ENCODE assay signal across 25 cellular contexts in the genomic region with DNA sequence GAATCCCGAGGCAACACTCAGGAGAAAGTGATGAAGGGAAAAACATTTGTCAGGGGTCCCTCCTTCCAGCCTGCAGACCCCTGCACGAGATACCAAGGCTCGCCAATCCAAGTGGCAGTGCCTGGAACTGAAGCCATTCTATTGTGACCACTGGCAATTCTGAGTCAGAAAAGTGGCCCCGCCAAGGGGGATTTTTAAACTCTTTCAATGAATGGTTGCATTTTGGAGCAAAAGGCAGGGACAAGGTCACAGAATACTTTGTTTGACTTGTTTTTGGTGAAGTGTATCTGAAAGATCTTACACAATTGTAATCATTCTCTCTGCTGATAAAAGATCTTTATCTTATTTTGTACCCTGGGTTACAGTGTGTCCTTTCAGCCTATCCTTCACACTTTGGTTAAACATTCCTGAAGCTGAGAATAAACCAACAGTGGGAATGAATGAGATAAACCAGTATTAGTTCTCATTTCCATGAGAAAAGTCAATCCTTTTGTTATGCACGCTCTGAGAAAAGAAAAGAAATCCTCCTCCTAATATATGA.
DNase-seq lines count a peak whose midpoint lies in the region; ATAC-seq, FAIRE-seq and TF ChIP-seq lines count a peak whose summit lies in the region.
"Had no signal": no experiment of that assay in that cellular context is flagged by ENCODE, and none has a peak within 500 bp of the region (broad histone marks: within the 10 kb centered on the region; RNA-seq: fewer than 3 reads in every experiment).

No MANE protein-coding gene starts in this region.

- H4K20me1 ChIP-seq in H1 (replicated peaks in 1 of 2; ENCODE audit: control insufficient read depth in 1 of 2, insufficient read depth in 2 of 2, low read length in 2 of 2), result no peaks in the 10 kb centered on the region

- no peak overlapping the region for H4K8ac ChIP-seq in H1 (ENCODE audit: extremely low read depth, insufficient read depth, low read length)

- no peak overlapping the region for H3K4ac ChIP-seq in H1 (replicated peaks; ENCODE audit: insufficient read length, low read depth, low read length)

- no peak for TF ChIP-seq CTCF in H1 (IDR thresholded peaks at IDR 0.05; ENCODE audit: control extremely low read depth in 1 of 3, insufficient read depth in 1 of 3, low read depth in 1 of 3, low read length in 3 of 3)
- no peak for TF ChIP-seq CTCF in right lobe of liver (IDR thresholded peaks at IDR 0.05)
- peak in 1 of 5 experiments; percentile 14 for TF ChIP-seq CTCF in transverse colon (IDR thresholded peaks at IDR 0.05)

- H2BK5ac ChIP-seq in H1 (ENCODE audit: low read depth, low read length), result peak overlapping the region; percentile 76; the same call in 1 of the 2 replicates

- H3K9me3 ChIP-seq in HUES64 (ENCODE audit: insufficient read depth, low read depth, low read length) (no peaks in the 10 kb centered on the region), H1 (ENCODE audit: insufficient read depth in 2 of 2, low read depth in 1 of 2, low read length in 1 of 2) (no peaks in the 10 kb centered on the region), right lobe of liver (no peaks in the 10 kb centered on the region), transverse colon (no peaks in the 10 kb centered on the region)
- H3K9me3 ChIP-seq: esophagus squamous epithelium, left lung, SJSA1, vagina had no signal

- peaks cover 19% of the 10 kb centered on the region for H3K36me3 ChIP-seq in HUES64 (ENCODE audit: insufficient read depth, low read length)
- H3K36me3 ChIP-seq in H1 (ENCODE audit: control insufficient read depth in 2 of 4, insufficient read depth in 4 of 4, low read length in 3 of 4), result peaks cover 0 to 13% (median 4%) of the 10 kb centered on the region in 4 experiments; a peak in 5 of 8 replicates
- peaks cover 0 to 41% (median 6%) of the 10 kb centered on the region in 4 donors for H3K36me3 ChIP-seq in right lobe of liver
- no peaks in the 10 kb centered on the region for H3K36me3 ChIP-seq in transverse colon
- H3K36me3 ChIP-seq: vagina had no signal

- intact Hi-C loops in right lobe of liver (cut with DNase I) (no loop called here), transverse colon (cut with DNase I; ENCODE audit: low total_unique reads) (loop anchor here (10.0 kb wide), 1 partner anchor 144 kb away; no protein-coding TSS in a partner anchor)

- FAIRE-seq in H1 (lab: Jason Lieb, UNC), result peak; percentile 65
- FAIRE-seq: GM12878, HTR-8/SVneo, RCC 7860 had no signal

- peak overlapping the region; percentile 76; the same call in 1 of the 2 replicates for H2BK20ac ChIP-seq in H1 (ENCODE audit: low read length)

- WGBS in HUES64, result 46% methylated on average over 5 of the region's 5 CpGs
- 66% methylated on average over 5 of the region's 5 CpGs; no CpG with 5 or more reads in 1 of the 2 experiments for WGBS in H1 (ENCODE audit: extremely low coverage in 1 of 2, insufficient coverage in 1 of 2, insufficient read length in 1 of 2, insufficient replicate concordance in 2 of 2, low coverage in 1 of 2, low lambda C conversion rate in 2 of 2, missing lambda C conversion rate in 1 of 2), 2 experiments
- 70% methylated on average over 2 of the region's 5 CpGs for WGBS in right lobe of liver (ENCODE audit: insufficient coverage, low coverage, low lambda C conversion rate, missing lambda C conversion rate)
- 10 to 34% methylated on average over 2 to 5 of the region's 5 CpGs for WGBS in transverse colon (ENCODE audit: low coverage in 1 of 2), 2 donors

- no peak overlapping the region for H2AFZ ChIP-seq in H1 (ENCODE audit: low read length)

- in situ Hi-C loops in transverse colon (cut with MboI; ENCODE audit: low pct_ligation_motif_present in 1 of 4, low pct_unique_long_range_greater_than_20kb in 1 of 4, low sequenced_read_pairs in 3 of 4), result no loop called here

- peak overlapping the region; percentile 25 for H2BK120ac ChIP-seq in H1 (replicated peaks; ENCODE audit: low read depth, low read length)

- H3K23me2 ChIP-seq in H1 (ENCODE audit: low read depth, low read length), result peaks cover 2% of the 10 kb centered on the region; the same call in 1 of the 2 replicates

- CTCF ChIA-PET in H1 (lab: Charles Lee; ENCODE audit: partially characterized antibody), result interaction anchor here (1.0 kb wide), 1 partner anchor 387 kb away, joined by 3 read pairs; no protein-coding TSS in a partner anchor

- H3K18ac ChIP-seq in H1 (ENCODE audit: extremely low read depth, low read length), result peak overlapping the region; percentile 55; the same call in 1 of the 2 replicates

- H3K27ac ChIP-seq in HUES64 (ENCODE audit: low read depth, low read length) (peak overlapping the region; percentile 84; the same call in 1 of the 2 replicates), H1 (ENCODE audit: low read depth, low read length) (no peak overlapping the region), right lobe of liver (peak overlapping the region in 2 of 3 donors; percentile 54 to 72), transverse colon (peak overlapping the region; percentile 14 to 82 (median 52))
- H3K27ac ChIP-seq: left lung, SJSA1, vagina had no signal

- H3K9ac ChIP-seq in HUES64 (ENCODE audit: low read depth, low read length), result no peak overlapping the region
- no peak overlapping the region for H3K9ac ChIP-seq in H1 (replicated peaks in 1 of 4; ENCODE audit: extremely low read depth in 1 of 4, low read depth in 3 of 4, low read length in 3 of 4)

- no peaks in the 10 kb centered on the region for H3K79me1 ChIP-seq in H1 (ENCODE audit: low read depth, low read length)

- peak overlapping the region in 1 of 2 experiments; percentile 5; a peak in 2 of 4 replicates for H3K4me2 ChIP-seq in H1 (ENCODE audit: insufficient read depth in 1 of 2, low read depth in 2 of 2, low read length in 2 of 2)

- H4K5ac ChIP-seq in H1 (ENCODE audit: insufficient read length, low read depth, low read length), result no peak overlapping the region

- ATAC-seq in right lobe of liver, result peak; percentile 58 to 77 (median 64)
- ATAC-seq: activated naive CD4-positive, alpha-beta T cell treated with anti-CD3 and anti-CD28 coated beads, Interleukin-2, amount 50 U/mL, for 72 hours; GM12878; left lung; T-helper 17 cell had no signal

- H3K56ac ChIP-seq in H1 (replicated peaks; ENCODE audit: insufficient read length, low read depth, low read length), result peak overlapping the region; percentile 52

- no peak overlapping the region for H3K14ac ChIP-seq in H1 (ENCODE audit: insufficient read length)

- TF ChIP-seq POLR2A in H1 (IDR thresholded peaks at IDR 0.05; ENCODE audit: control extremely low read depth in 1 of 2, low read depth in 2 of 2, low read length in 2 of 2) (no peak), right lobe of liver (IDR thresholded peaks at IDR 0.05) (no peak), transverse colon (IDR thresholded peaks at IDR 0.05) (no peak)

- H4K91ac ChIP-seq in H1 (replicated peaks; ENCODE audit: insufficient read length, low read length), result peak overlapping the region; percentile 29

- H3K4me1 ChIP-seq in HUES64 (ENCODE audit: insufficient read depth, low read length) (peaks cover 39% of the 10 kb centered on the region), H1 (replicated peaks in 1 of 4; ENCODE audit: control insufficient read depth in 3 of 4, insufficient read depth in 4 of 4, low read length in 3 of 4) (peaks cover 4 to 19% (median 15%) of the 10 kb centered on the region in 4 experiments; a peak in 6 of 7 replicates), right lobe of liver (peaks cover 0 to 43% (median 0%) of the 10 kb centered on the region in 4 donors), transverse colon (peaks cover 3 to 21% (median 18%) of the 10 kb centered on the region in 4 donors)
- H3K4me1 ChIP-seq: left lung, SJSA1, vagina had no signal

- no peak overlapping the region for H3K4me3 ChIP-seq in HUES64 (ENCODE audit: low read length)
- H3K4me3 ChIP-seq in H1 (ENCODE audit: extremely low read depth in 1 of 4, insufficient read depth in 2 of 4, low read depth in 3 of 4, low read length in 4 of 4), result peak overlapping the region in 1 of 4 experiments; percentile 15; a peak in 1 of 8 replicates
- no peak overlapping the region for H3K4me3 ChIP-seq in right lobe of liver
- no peak overlapping the region for H3K4me3 ChIP-seq in transverse colon
- H3K4me3 ChIP-seq: GM12878, left lung, SJSA1, vagina had no signal

- TF ChIP-seq RAD21 in H1 (IDR thresholded peaks at IDR 0.05 in 1 of 2, conservative IDR thresholded peaks at IDR 0.05 in 1 of 2; ENCODE audit: low read depth in 2 of 2, low read length in 2 of 2), result no peak

- no peak overlapping the region for H2BK15ac ChIP-seq in H1 (ENCODE audit: low read length)

- no peak overlapping the region for H3K23ac ChIP-seq in H1 (ENCODE audit: insufficient read length)

- no peak overlapping the region for H2BK12ac ChIP-seq in H1 (ENCODE audit: low read depth, low read length)

- TF ChIP-seq EP300 in H1 (IDR thresholded peaks at IDR 0.05; ENCODE audit: borderline replicate concordance in 1 of 2, low read depth in 2 of 2, low read length in 2 of 2) (no peak), transverse colon (IDR thresholded peaks at IDR 0.05; ENCODE audit: low read depth) (no peak)

- POLR2A ChIA-PET in H1 (lab: Charles Lee; ENCODE audit: partially characterized antibody), result interaction anchor here (1.7 kb wide), 1 partner anchor 9 kb away, joined by 4 read pairs; no protein-coding TSS in a partner anchor

- H2AK5ac ChIP-seq in H1 (ENCODE audit: low read depth, low read length), result no peak overlapping the region

- H3K27me3 ChIP-seq in HUES64 (ENCODE audit: insufficient read depth, low read length), result no peaks in the 10 kb centered on the region
- H3K27me3 ChIP-seq in H1 (replicated peaks in 1 of 4; ENCODE audit: control insufficient read depth in 3 of 4, extremely low read depth in 1 of 4, insufficient read depth in 3 of 4, low read length in 3 of 4), result no peaks in the 10 kb centered on the region
- H3K27me3 ChIP-seq in right lobe of liver, result no peaks in the 10 kb centered on the region
- H3K27me3 ChIP-seq in transverse colon, result no peaks in the 10 kb centered on the region
- H3K27me3 ChIP-seq: esophagus squamous epithelium, left lung, SJSA1, vagina had no signal

- H3K79me2 ChIP-seq in H1 (ENCODE audit: control insufficient read depth in 1 of 2, insufficient read depth in 2 of 2, low read length in 2 of 2), result no peaks in the 10 kb centered on the region

- DNase-seq in H1 (ENCODE audit: low read depth in 1 of 2, low spot score in 2 of 2) (no peak), right lobe of liver (no peak), transverse colon (no peak), cerebellar nuclear complex (lab: John Stamatoyannopoulos, UW) (no peak), SW 1271 (lab: John Stamatoyannopoulos, UW) (no peak)
- no peak for DNase-seq in activated naive CD4-positive, alpha-beta T cell (lab: John Stamatoyannopoulos, UW)
- DNase-seq: activated CD4-positive, alpha-beta T cell treated with anti-CD3 and anti-CD28 coated beads, Interleukin-2, amount 10 ng/mL, durations not matched to agents 24 days and 14 days; CD4-positive, alpha-beta memory T cell; effector memory CD4-positive, alpha-beta T cell; esophagus squamous epithelium; left lung; NCI-H1048; NCI-H2081; NCI-H510A treated with DMSO at 0.1 percent for 48 hours; nephron progenitor cell; posterior cingulate gyrus; substantia nigra; T-helper 17 cell had no signal

TF ChIP-seq in H1, 55 proteins besides CTCF, POLR2A, EP300 and RAD21 (continues in another document):
- TF ChIP-seq FOSL1 (IDR thresholded peaks at IDR 0.05; ENCODE audit: insufficient read depth, low read depth, low read length) (no peak), BRCA1 (IDR thresholded peaks at IDR 0.05; ENCODE audit: low read depth, low read length) (no peak), EGR1 (IDR thresholded peaks at IDR 0.05; ENCODE audit: borderline replicate concordance, low read depth, low read length) (no peak)
